ENCODE assay signal across 7 cellular contexts in genomic region chr4:83111742-83112141, GRCh38. TPM values are rescaled to one million over a fixed set of nuclear protein-coding genes. Genes with fewer than 3 reads are reported as not detected.
DNase-seq lines count a peak whose midpoint lies in the region; ATAC-seq, FAIRE-seq and TF ChIP-seq lines count a peak whose summit lies in the region.
"Not testable (repeated sequence)": the region's sequence is repeated elsewhere in the genome, so short reads cannot be mapped to it uniquely, and the experiment has no call there.

No MANE protein-coding gene starts in this region.

- H3K27me3 ChIP-seq in astrocyte (ENCODE audit: insufficient read depth, low read length); mucosa of rectum (ENCODE audit: control insufficient read depth in 2 of 2, insufficient read depth in 2 of 2, low read length in 2 of 2): not testable (repeated sequence)

- FAIRE-seq in astrocyte (lab: Jason Lieb, UNC), result not testable (repeated sequence)

- H2AFZ ChIP-seq in astrocyte (ENCODE audit: low read depth, low read length), result not testable (repeated sequence)

- H3K4me3 ChIP-seq in GM08714 (ENCODE audit: low read length) (peak overlapping the region; percentile 74), mucosa of rectum (ENCODE audit: low read length in 2 of 2) (peak overlapping the region in 1 of 2 donors; percentile 79)
- not testable (repeated sequence) for H3K4me3 ChIP-seq in astrocyte (ENCODE audit: insufficient read depth, low read depth, low read length)

- not testable (repeated sequence) for ATAC-seq in stimulated activated effector memory CD8-positive, alpha-beta T cell treated with anti-CD3 and anti-CD28 coated beads, Interleukin-12 subunit alpha, Interleukin-12 subunit beta, amount 100 ng/mL, for 72 hours

- H3K4me1 ChIP-seq in astrocyte (ENCODE audit: insufficient read depth, low read length), result peaks cover 10% of the 10 kb centered on the region
- peaks cover 16 to 21% of the 10 kb centered on the region in 2 donors for H3K4me1 ChIP-seq in mucosa of rectum (ENCODE audit: control insufficient read depth in 2 of 2, insufficient read depth in 2 of 2, low read length in 2 of 2)

- H3K4me2 ChIP-seq in astrocyte (ENCODE audit: low read length), result not testable (repeated sequence)

- H4K20me1 ChIP-seq in astrocyte (ENCODE audit: insufficient read depth, low read length), result not testable (repeated sequence)

- H3K27ac Mint-ChIP-seq in T-helper 1 cell treated with Interleukin-12 subunit alpha and Interleukin-12 subunit beta and Interleukin-4 antibody, amounts not matched to agents 30 μg/mL and 1 μg/mL, for 36 hours, result peak overlapping the region; percentile 93
- peak overlapping the region; percentile 89 for H3K27ac Mint-ChIP-seq in activated T-cell treated with anti-CD3 and anti-CD28 coated beads, Interleukin-2, amount 50 U/mL, for 24 hours
- peak overlapping the region; percentile 41 for H3K27ac Mint-ChIP-seq in astrocyte (ENCODE audit: unreplicated experiment)
- peak overlapping the region; percentile 92 for H3K27ac Mint-ChIP-seq in stimulated activated effector memory CD8-positive, alpha-beta T cell treated with anti-CD3 and anti-CD28 coated beads, Interleukin-12 subunit alpha, Interleukin-12 subunit beta, amount 100 ng/mL, for 72 hours

- H3K27me3 Mint-ChIP-seq in T-helper 1 cell treated with Interleukin-12 subunit alpha and Interleukin-12 subunit beta and Interleukin-4 antibody, amounts not matched to agents 30 μg/mL and 1 μg/mL, for 36 hours (ENCODE audit: low read depth); activated T-cell treated with anti-CD3 and anti-CD28 coated beads, Interleukin-2, amount 50 U/mL, for 24 hours; astrocyte (ENCODE audit: low read depth, unreplicated experiment): not testable (repeated sequence)

- H3K9me3 Mint-ChIP-seq in T-helper 1 cell treated with Interleukin-12 subunit alpha and Interleukin-12 subunit beta and Interleukin-4 antibody, amounts not matched to agents 30 μg/mL and 1 μg/mL, for 36 hours; activated T-cell treated with anti-CD3 and anti-CD28 coated beads, Interleukin-2, amount 50 U/mL, for 24 hours; astrocyte (ENCODE audit: unreplicated experiment); stimulated activated effector memory CD8-positive, alpha-beta T cell treated with anti-CD3 and anti-CD28 coated beads, Interleukin-12 subunit alpha, Interleukin-12 subunit beta, amount 100 ng/mL, for 72 hours: not testable (repeated sequence)

- not testable (repeated sequence) for H3K9ac ChIP-seq in astrocyte (ENCODE audit: low read length)
- H3K9ac ChIP-seq in mucosa of rectum (ENCODE audit: low read depth in 1 of 2, low read length in 2 of 2), result peak overlapping the region in 1 of 2 donors; percentile 47

- peaks cover 38% of the 10 kb centered on the region for H3K36me3 Mint-ChIP-seq in T-helper 1 cell treated with Interleukin-12 subunit alpha and Interleukin-12 subunit beta and Interleukin-4 antibody, amounts not matched to agents 30 μg/mL and 1 μg/mL, for 36 hours (ENCODE audit: low read depth)
- not testable (repeated sequence) for H3K36me3 Mint-ChIP-seq in activated T-cell treated with anti-CD3 and anti-CD28 coated beads, Interleukin-2, amount 50 U/mL, for 24 hours (ENCODE audit: low read depth); astrocyte (ENCODE audit: low read depth, unreplicated experiment)
- peaks cover 29% of the 10 kb centered on the region for H3K36me3 Mint-ChIP-seq in stimulated activated effector memory CD8-positive, alpha-beta T cell treated with anti-CD3 and anti-CD28 coated beads, Interleukin-12 subunit alpha, Interleukin-12 subunit beta, amount 100 ng/mL, for 72 hours

- H3K4me1 Mint-ChIP-seq in T-helper 1 cell treated with Interleukin-12 subunit alpha and Interleukin-12 subunit beta and Interleukin-4 antibody, amounts not matched to agents 30 μg/mL and 1 μg/mL, for 36 hours (ENCODE audit: low read depth), result peaks cover 46% of the 10 kb centered on the region
- peaks cover 64% of the 10 kb centered on the region for H3K4me1 Mint-ChIP-seq in activated T-cell treated with anti-CD3 and anti-CD28 coated beads, Interleukin-2, amount 50 U/mL, for 24 hours (ENCODE audit: low read depth)
- peaks cover 47% of the 10 kb centered on the region for H3K4me1 Mint-ChIP-seq in astrocyte (ENCODE audit: low read depth, unreplicated experiment)
- H3K4me1 Mint-ChIP-seq in stimulated activated effector memory CD8-positive, alpha-beta T cell treated with anti-CD3 and anti-CD28 coated beads, Interleukin-12 subunit alpha, Interleukin-12 subunit beta, amount 100 ng/mL, for 72 hours, result peaks cover 39% of the 10 kb centered on the region

- not testable (repeated sequence) for H3K9me3 ChIP-seq in astrocyte (ENCODE audit: insufficient read depth, low read depth, low read length); mucosa of rectum (ENCODE audit: control insufficient read depth in 2 of 2, low read length in 2 of 2)

- H3K27ac ChIP-seq in astrocyte (ENCODE audit: low read depth, low read length), result not testable (repeated sequence)
- peak overlapping the region; percentile 86 to 92 for H3K27ac ChIP-seq in mucosa of rectum (ENCODE audit: low read depth in 2 of 2, low read length in 2 of 2)

- peak; percentile 2 for DNase-seq in NCI-H1092 (lab: John Stamatoyannopoulos, UW)
- not testable (repeated sequence) for DNase-seq in activated T-cell treated with anti-CD3 and anti-CD28 coated beads, Interleukin-2, amount 50 U/mL, for 24 hours; astrocyte (ENCODE audit: low read depth); stimulated activated effector memory CD8-positive, alpha-beta T cell treated with anti-CD3 and anti-CD28 coated beads, Interleukin-12 subunit alpha, Interleukin-12 subunit beta, amount 100 ng/mL, for 72 hours (ENCODE audit: low spot score in 2 of 2)

- not testable (repeated sequence) for TF ChIP-seq CTCF in astrocyte (IDR thresholded peaks at IDR 0.05; ENCODE audit: insufficient read depth, low read depth, low read length)

- not testable (repeated sequence) for H3K79me2 ChIP-seq in astrocyte (ENCODE audit: insufficient read depth, low read length)

- peak overlapping the region; percentile 91 for H3K4me3 Mint-ChIP-seq in T-helper 1 cell treated with Interleukin-12 subunit alpha and Interleukin-12 subunit beta and Interleukin-4 antibody, amounts not matched to agents 30 μg/mL and 1 μg/mL, for 36 hours
- peak overlapping the region; percentile 63 for H3K4me3 Mint-ChIP-seq in activated T-cell treated with anti-CD3 and anti-CD28 coated beads, Interleukin-2, amount 50 U/mL, for 24 hours
- H3K4me3 Mint-ChIP-seq in astrocyte (ENCODE audit: unreplicated experiment), result not testable (repeated sequence)
- peak overlapping the region; percentile 79 for H3K4me3 Mint-ChIP-seq in stimulated activated effector memory CD8-positive, alpha-beta T cell treated with anti-CD3 and anti-CD28 coated beads, Interleukin-12 subunit alpha, Interleukin-12 subunit beta, amount 100 ng/mL, for 72 hours

- H3K36me3 ChIP-seq in astrocyte (ENCODE audit: insufficient read depth, low read length); mucosa of rectum (ENCODE audit: control insufficient read depth in 2 of 2, insufficient read depth in 2 of 2, low read length in 2 of 2): not testable (repeated sequence)

RNA-seq across cellular contexts. Expression of gene PLAC8, which starts 2.8 kb away (rescaled TPM):
- total RNA-seq in astrocyte, result 19.5 and 27.8 TPM in 2 replicates

Comparison
In these comparisons a context has a peak if more than half of its experiments do, and no peak if none do; other contexts are left out.
1. H3K27ac Mint-ChIP-seq: peak in every context shown above with its lines; median percentile 93 in T-helper 1 cell treated with Interleukin-12 subunit alpha and Interleukin-12 subunit beta and Interleukin-4 antibody, amounts not matched to agents 30 μg/mL and 1 μg/mL, for 36 hours; 92 in stimulated activated effector memory CD8-positive, alpha-beta T cell treated with anti-CD3 and anti-CD28 coated beads, Interleukin-12 subunit alpha, Interleukin-12 subunit beta, amount 100 ng/mL, for 72 hours; 89 in activated T-cell treated with anti-CD3 and anti-CD28 coated beads, Interleukin-2, amount 50 U/mL, for 24 hours; 41 in astrocyte.